Comparison of ENCODE assay signal across 22 cellular contexts in genomic region chr12:114245555-114245954, GRCh38.
A peak's percentile ranks its signal among the peaks of the same experiment; 100 is the strongest.
DNase-seq lines count a peak whose midpoint lies in the region; ATAC-seq and TF ChIP-seq lines count a peak whose summit lies in the region.
"Had no signal": no experiment of that assay in that cellular context is flagged by ENCODE, and none has a peak within 500 bp of the region (broad histone marks: within the 10 kb centered on the region; RNA-seq: fewer than 3 reads in every experiment).

No MANE protein-coding gene starts in this region.

- no peaks in the 10 kb centered on the region for H3K9me3 ChIP-seq in left ventricle myocardium inferior (replicated peaks)
- H3K9me3 ChIP-seq: ovary, Peyer's patch, right lobe of liver had no signal

- intact Hi-C loops in left ventricle myocardium inferior (cut with micrococcal nuclease), result no loop called here

- ATAC-seq in GM21528 (IDR thresholded peaks at IDR 0.05; ENCODE audit: low FRiP score, unreplicated experiment), result no peak
- ATAC-seq: activated T-helper 17 cell treated with anti-CD3 and anti-CD28 coated beads, Interleukin-2, amount 50 U/mL, for 72 hours; GM12878; natural killer cell; right lobe of liver had no signal

- H3K4me3 ChIP-seq in AG09309 (ENCODE audit: control insufficient read depth, low read depth, low read length) (no peak overlapping the region), left ventricle myocardium inferior (no peak overlapping the region)
- H3K4me3 ChIP-seq: GM12878, ovary, Peyer's patch, right lobe of liver, stomach had no signal

- H3K36me3 ChIP-seq in left ventricle myocardium inferior, result no peaks in the 10 kb centered on the region
- H3K36me3 ChIP-seq: ovary, Peyer's patch, right lobe of liver, stomach had no signal

- no peak for DNase-seq in AG09309 (ENCODE audit: low read depth)
- DNase-seq in GM03348 (ENCODE audit: low spot score), result peak; percentile 69
- DNase-seq in SW480 (ENCODE audit: low spot score), result peak; percentile 31
- DNase-seq in left ventricle myocardium inferior, result no peak
- no peak for DNase-seq in pons (ENCODE audit: low spot score)
- no peak for DNase-seq in superior temporal gyrus (ENCODE audit: extremely low spot score)
- no peak for DNase-seq in NCI-H2081 (lab: John Stamatoyannopoulos, UW)
- DNase-seq: activated naive CD8-positive, alpha-beta T cell treated with anti-CD3 and anti-CD28 coated beads for 36 hours; effector CD8-positive, alpha-beta T cell; natural killer cell; NCI-H1105; NCI-H2081 treated with DMSO at 0.1 percent for 48 hours; NK-92 treated with Interleukin-12 subunit alpha and Interleukin-12 subunit beta, amount 100 ng/mL, for 24 hours; ovary; Peyer's patch; right lobe of liver; stimulated activated CD4-positive, alpha-beta T cell treated with anti-CD3 and anti-CD28 coated beads, Interleukin-15, amount 100 ng/mL, for 24 hours; stomach; trophoblast cell had no signal

- peaks cover 23% of the 10 kb centered on the region for H3K27me3 ChIP-seq in left ventricle myocardium inferior (ENCODE audit: low read depth)
- H3K27me3 ChIP-seq: ovary, Peyer's patch, right lobe of liver had no signal

- H3K27ac ChIP-seq in left ventricle myocardium inferior (replicated peaks), result no peak overlapping the region
- H3K27ac ChIP-seq: ovary, Peyer's patch, right lobe of liver, stomach had no signal

- peak; percentile 33 for TF ChIP-seq CTCF in AG09309 (IDR thresholded peaks at IDR 0.05; ENCODE audit: control insufficient read depth, insufficient read depth, low read depth, low read length, missing control alignments)
- TF ChIP-seq CTCF in left ventricle myocardium inferior (IDR thresholded peaks at IDR 0.05; ENCODE audit: borderline replicate concordance), result peak; percentile 57

- peaks cover 3% of the 10 kb centered on the region for H3K4me1 ChIP-seq in left ventricle myocardium inferior
- H3K4me1 ChIP-seq: Peyer's patch, right lobe of liver, stomach had no signal

Comparison
In these comparisons a context has a peak if more than half of its experiments do, and no peak if none do; other contexts are left out.
1. DNase-seq: peak in GM03348 (single experiment) and SW480 (single experiment); none in AG09309 (single experiment), left ventricle myocardium inferior (single experiment), pons (single experiment), superior temporal gyrus (single experiment) and NCI-H2081 (0 of 2).